In the genomic region with DNA sequence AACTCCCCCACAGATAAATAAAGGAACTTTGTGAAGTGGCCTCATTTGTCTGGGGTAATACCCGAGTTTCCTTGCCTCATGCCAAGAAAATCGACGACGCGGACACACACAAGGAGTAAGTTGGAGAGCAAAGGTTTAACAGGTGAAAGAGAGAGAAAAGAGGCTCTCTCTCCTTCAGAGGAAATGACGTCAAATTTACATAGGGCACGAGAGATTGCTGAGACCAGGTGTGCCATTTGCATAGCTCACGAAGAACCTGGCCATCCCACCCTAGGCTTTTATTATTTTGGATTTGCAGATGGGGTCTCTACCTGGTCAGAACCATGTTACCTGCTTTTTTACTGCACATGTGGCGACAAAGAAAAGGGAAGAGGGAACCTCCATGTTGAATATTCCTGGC, we compare ENCODE assay signal across 22 cellular contexts. TPM values are rescaled to one million over a fixed set of nuclear protein-coding genes. Genes with fewer than 3 reads are reported as not detected.
DNase-seq lines count a peak whose midpoint lies in the region; ATAC-seq, FAIRE-seq and TF ChIP-seq lines count a peak whose summit lies in the region.
"Had no signal": no experiment of that assay in that cellular context is flagged by ENCODE, and none has a peak within 500 bp of the region (broad histone marks: within the 10 kb centered on the region; RNA-seq: fewer than 3 reads in every experiment).

No MANE protein-coding gene starts in this region.

- H2AK5ac ChIP-seq in H1 (ENCODE audit: low read depth, low read length): no peak overlapping the region

- H3K4me2 ChIP-seq in mammary epithelial cell (ENCODE audit: insufficient read depth, low read depth, low read length) (no peak overlapping the region), H1 (ENCODE audit: insufficient read depth in 1 of 2, low read depth in 2 of 2, low read length in 2 of 2) (no peak overlapping the region)
- H3K4me2 ChIP-seq: BLaER1 had no signal

- POLR2A ChIA-PET in H1 (lab: Charles Lee; ENCODE audit: partially characterized antibody): interaction anchor here (0.8 to 2.1 kb wide), 2 partner anchors 17 to 38 kb away, joined by 3 to 4 read pairs; no protein-coding TSS in a partner anchor

- H3K4me3 ChIP-seq in mammary epithelial cell (replicated peaks in 1 of 3; ENCODE audit: insufficient read depth in 1 of 3, low read depth in 2 of 3, low read length in 3 of 3) (no peak overlapping the region), breast epithelium (no peak overlapping the region), H1 (ENCODE audit: extremely low read depth in 1 of 4, insufficient read depth in 2 of 4, low read depth in 3 of 4, low read length in 4 of 4) (no peak overlapping the region), heart left ventricle (no peak overlapping the region)
- H3K4me3 ChIP-seq: BLaER1 had no signal

- H3K4ac ChIP-seq in H1 (replicated peaks; ENCODE audit: insufficient read length, low read depth, low read length): no peak overlapping the region

- H3K27ac Mint-ChIP-seq in activated CD8-positive, alpha-beta memory T cell treated with anti-CD3 and anti-CD28 coated beads, Interleukin-2, amount 10 ng/mL, durations not matched to agents 7 days and 5 days: no peak overlapping the region
- H3K27ac Mint-ChIP-seq: CD4-positive, CD25-positive, alpha-beta regulatory T cell had no signal

- H4K8ac ChIP-seq in H1 (ENCODE audit: extremely low read depth, insufficient read depth, low read length): no peak overlapping the region

- FAIRE-seq in H1 (lab: Jason Lieb, UNC): no peak
- FAIRE-seq: A204.1, GM18507 had no signal

- in situ Hi-C loops in mammary epithelial cell (cut with MboI; ENCODE audit: low sequenced_read_pairs in 2 of 2): no loop called here

- no peaks in the 10 kb centered on the region for H3K9me3 Mint-ChIP-seq in activated CD8-positive, alpha-beta memory T cell treated with anti-CD3 and anti-CD28 coated beads, Interleukin-2, amount 10 ng/mL, durations not matched to agents 7 days and 5 days (ENCODE audit: low read depth)

- no peaks in the 10 kb centered on the region for H3K4me1 Mint-ChIP-seq in activated CD8-positive, alpha-beta memory T cell treated with anti-CD3 and anti-CD28 coated beads, Interleukin-2, amount 10 ng/mL, durations not matched to agents 7 days and 5 days
- H3K4me1 Mint-ChIP-seq: CD4-positive, CD25-positive, alpha-beta regulatory T cell had no signal

- no peak overlapping the region for H2BK15ac ChIP-seq in H1 (ENCODE audit: low read length)

- H3K36me3 Mint-ChIP-seq in activated CD8-positive, alpha-beta memory T cell treated with anti-CD3 and anti-CD28 coated beads, Interleukin-2, amount 10 ng/mL, durations not matched to agents 7 days and 5 days: no peaks in the 10 kb centered on the region
- H3K36me3 Mint-ChIP-seq: CD4-positive, CD25-positive, alpha-beta regulatory T cell had no signal

- ATAC-seq in activated CD8-positive, alpha-beta memory T cell treated with anti-CD3 and anti-CD28 coated beads, Interleukin-2, amount 10 ng/mL, durations not matched to agents 7 days and 5 days: no peak
- no peak for ATAC-seq in heart left ventricle
- no peak for ATAC-seq in SK-N-SH treated with all-trans-retinoic acid at 6 μM for 48 hours
- ATAC-seq: Panc1 had no signal

- H3K9me3 ChIP-seq in mammary epithelial cell (replicated peaks; ENCODE audit: insufficient read depth, low read length) (no peaks in the 10 kb centered on the region), breast epithelium (no peaks in the 10 kb centered on the region), H1 (ENCODE audit: insufficient read depth in 2 of 2, low read depth in 1 of 2, low read length in 1 of 2) (no peaks in the 10 kb centered on the region), heart left ventricle (no peaks in the 10 kb centered on the region)
- H3K9me3 ChIP-seq: BLaER1 had no signal

- CTCF ChIA-PET in mammary epithelial cell (lab: Charles Lee; ENCODE audit: low non-redundant PET) (no interaction called here), H1 (lab: Charles Lee; ENCODE audit: partially characterized antibody) (interaction anchor here (0.6 to 2.2 kb wide), 6 partner anchors 8 to 214 kb away, joined by 3 to 7 read pairs (median 4); no protein-coding TSS in a partner anchor)
- CTCF ChIA-PET in activated CD8-positive, alpha-beta memory T cell treated with anti-CD3 and anti-CD28 coated beads, Interleukin-2, amount 10 ng/mL, durations not matched to agents 7 days and 5 days (lab: Charles Lee): interaction anchor here (1.3 kb wide), 1 partner anchor 10 kb away, joined by 4 read pairs; no protein-coding TSS in a partner anchor

- H3K23me2 ChIP-seq in H1 (ENCODE audit: low read depth, low read length): no peaks in the 10 kb centered on the region

- no peaks in the 10 kb centered on the region for H3K79me2 ChIP-seq in mammary epithelial cell (ENCODE audit: insufficient read depth, low read length)
- no peaks in the 10 kb centered on the region for H3K79me2 ChIP-seq in H1 (ENCODE audit: control insufficient read depth in 1 of 2, insufficient read depth in 2 of 2, low read length in 2 of 2)

- TF ChIP-seq EP300 in H1 (IDR thresholded peaks at IDR 0.05; ENCODE audit: borderline replicate concordance in 1 of 2, low read depth in 2 of 2, low read length in 2 of 2): no peak

- no peak overlapping the region for H2BK120ac ChIP-seq in H1 (replicated peaks; ENCODE audit: low read depth, low read length)

- H3K4me1 ChIP-seq in mammary epithelial cell (ENCODE audit: insufficient read depth, low read length): no peaks in the 10 kb centered on the region
- no peaks in the 10 kb centered on the region for H3K4me1 ChIP-seq in breast epithelium
- peaks cover 0 to 4% (median 1%) of the 10 kb centered on the region in 4 experiments; a peak in 2 of 7 replicates for H3K4me1 ChIP-seq in H1 (replicated peaks in 1 of 4; ENCODE audit: control insufficient read depth in 3 of 4, insufficient read depth in 4 of 4, low read length in 3 of 4)
- no peaks in the 10 kb centered on the region for H3K4me1 ChIP-seq in heart left ventricle
- H3K4me1 ChIP-seq: BLaER1 had no signal

- no peaks in the 10 kb centered on the region for H3K27me3 ChIP-seq in mammary epithelial cell (ENCODE audit: insufficient read depth, low read length)
- no peaks in the 10 kb centered on the region for H3K27me3 ChIP-seq in breast epithelium
- no peaks in the 10 kb centered on the region for H3K27me3 ChIP-seq in H1 (replicated peaks in 1 of 4; ENCODE audit: control insufficient read depth in 3 of 4, extremely low read depth in 1 of 4, insufficient read depth in 3 of 4, low read length in 3 of 4)
- peaks cover 0 to 3% (median 0%) of the 10 kb centered on the region in 9 donors for H3K27me3 ChIP-seq in heart left ventricle
- H3K27me3 ChIP-seq: BLaER1 had no signal

- no peak overlapping the region for H4K91ac ChIP-seq in H1 (replicated peaks; ENCODE audit: insufficient read length, low read length)

- DNase-seq in mammary epithelial cell: no peak
- DNase-seq in breast epithelium (ENCODE audit: low spot score in 2 of 2): no peak
- DNase-seq in NCI-H774 (lab: John Stamatoyannopoulos, UW): peak; percentile 57
- DNase-seq in H1 (ENCODE audit: low read depth in 1 of 2, low spot score in 2 of 2): no peak
- no peak for DNase-seq in activated CD8-positive, alpha-beta memory T cell treated with anti-CD3 and anti-CD28 coated beads, Interleukin-2, amount 10 ng/mL, durations not matched to agents 7 days and 5 days
- DNase-seq in heart left ventricle: no peak
- DNase-seq: CD4-positive, CD25-positive, alpha-beta regulatory T cell; DMS153; HCEC 1CT; Kasumi-1; MV-4-11; NCI-H1105; NCI-H1436 treated with DMSO at 0.1 percent for 48 hours; NCI-H2029; NCI-H82; SHP77 treated with DMSO at 0.1 percent for 48 hours had no signal

- no peaks in the 10 kb centered on the region for H3K36me3 ChIP-seq in mammary epithelial cell (ENCODE audit: insufficient read depth, low read length)
- no peaks in the 10 kb centered on the region for H3K36me3 ChIP-seq in breast epithelium
- H3K36me3 ChIP-seq in H1 (ENCODE audit: control insufficient read depth in 2 of 4, insufficient read depth in 4 of 4, low read length in 3 of 4): no peaks in the 10 kb centered on the region
- no peaks in the 10 kb centered on the region for H3K36me3 ChIP-seq in heart left ventricle
- H3K36me3 ChIP-seq: BLaER1 had no signal

- no TSS peak for BruUV-seq in mammary epithelial cell (replicated peaks; lab: Mats Ljungman, UMichigan)

- dilution Hi-C loops in mammary epithelial cell (cut with HindIII; ENCODE audit: low sequenced_read_pairs): no loop called here

- no peaks in the 10 kb centered on the region for H3K79me1 ChIP-seq in H1 (ENCODE audit: low read depth, low read length)

- no peaks in the 10 kb centered on the region for H4K20me1 ChIP-seq in mammary epithelial cell (ENCODE audit: insufficient read depth, low read length)
- no peaks in the 10 kb centered on the region for H4K20me1 ChIP-seq in H1 (replicated peaks in 1 of 2; ENCODE audit: control insufficient read depth in 1 of 2, insufficient read depth in 2 of 2, low read length in 2 of 2)
- H4K20me1 ChIP-seq: BLaER1 had no signal

- no peak overlapping the region for H3K14ac ChIP-seq in H1 (ENCODE audit: insufficient read length)

- H4K5ac ChIP-seq in H1 (ENCODE audit: insufficient read length, low read depth, low read length): no peak overlapping the region

- H3K27ac ChIP-seq in mammary epithelial cell (ENCODE audit: insufficient read depth, low read depth, low read length) (no peak overlapping the region), breast epithelium (no peak overlapping the region), H1 (ENCODE audit: low read depth, low read length) (no peak overlapping the region), heart left ventricle (no peak overlapping the region)
- H3K27ac ChIP-seq: BLaER1 had no signal

- no peak for TF ChIP-seq RAD21 in H1 (IDR thresholded peaks at IDR 0.05 in 1 of 2, conservative IDR thresholded peaks at IDR 0.05 in 1 of 2; ENCODE audit: low read depth in 2 of 2, low read length in 2 of 2)

- H3K18ac ChIP-seq in H1 (ENCODE audit: extremely low read depth, low read length): no peak overlapping the region

- intact Hi-C loops in mammary epithelial cell (cut with micrococcal nuclease): no loop called here
- intact Hi-C loops in breast epithelium (cut with DNase I; ENCODE audit: low total_unique reads): no loop called here
- intact Hi-C loops in heart left ventricle (cut with DNase I): no loop called here

- no peak overlapping the region for H2BK12ac ChIP-seq in H1 (ENCODE audit: low read depth, low read length)

- 44% methylated on average over 9 of the region's 9 CpGs for WGBS in mammary epithelial cell (ENCODE audit: low coverage, missing lambda C conversion rate)
- WGBS in H1 (ENCODE audit: extremely low coverage in 1 of 2, insufficient coverage in 1 of 2, insufficient read length in 1 of 2, insufficient replicate concordance in 2 of 2, low coverage in 1 of 2, low lambda C conversion rate in 2 of 2, missing lambda C conversion rate in 1 of 2), 2 experiments: 73% methylated on average over 9 of the region's 9 CpGs; no CpG with 5 or more reads in 1 of the 2 experiments
- 64 to 72% (median 67%) methylated on average over 9 of the region's 9 CpGs for WGBS in heart left ventricle, 4 donors

- H2BK20ac ChIP-seq in H1 (ENCODE audit: low read length): no peak overlapping the region; the same call in 1 of the 2 replicates

- peak overlapping the region; percentile 20 for H2AFZ ChIP-seq in mammary epithelial cell (ENCODE audit: low read depth, low read length)
- peak overlapping the region; percentile 75 for H2AFZ ChIP-seq in H1 (ENCODE audit: low read length)

- H2BK5ac ChIP-seq in H1 (ENCODE audit: low read depth, low read length): no peak overlapping the region

- peaks cover 15% of the 10 kb centered on the region for H3K27me3 Mint-ChIP-seq in activated CD8-positive, alpha-beta memory T cell treated with anti-CD3 and anti-CD28 coated beads, Interleukin-2, amount 10 ng/mL, durations not matched to agents 7 days and 5 days

- TF ChIP-seq POLR2A in breast epithelium (IDR thresholded peaks at IDR 0.05) (no peak), H1 (IDR thresholded peaks at IDR 0.05; ENCODE audit: control extremely low read depth in 1 of 2, low read depth in 2 of 2, low read length in 2 of 2) (no peak), heart left ventricle (IDR thresholded peaks at IDR 0.05) (no peak)

- H3K56ac ChIP-seq in H1 (replicated peaks; ENCODE audit: insufficient read length, low read depth, low read length): no peak overlapping the region

- H3K9ac ChIP-seq in mammary epithelial cell (ENCODE audit: insufficient read depth, low read length) (no peak overlapping the region), H1 (replicated peaks in 1 of 4; ENCODE audit: extremely low read depth in 1 of 4, low read depth in 3 of 4, low read length in 3 of 4) (no peak overlapping the region)
- H3K9ac ChIP-seq: BLaER1 had no signal

- no peak overlapping the region for H3K4me3 Mint-ChIP-seq in activated CD8-positive, alpha-beta memory T cell treated with anti-CD3 and anti-CD28 coated beads, Interleukin-2, amount 10 ng/mL, durations not matched to agents 7 days and 5 days
- H3K4me3 Mint-ChIP-seq: CD4-positive, CD25-positive, alpha-beta regulatory T cell had no signal

- no peak overlapping the region for H3K23ac ChIP-seq in H1 (ENCODE audit: insufficient read length)

- no peak for TF ChIP-seq CTCF in mammary epithelial cell (conservative IDR thresholded peaks at IDR 0.05 in 1 of 2, IDR thresholded peaks at IDR 0.05 in 1 of 2; ENCODE audit: extremely low read depth in 1 of 2, insufficient read depth in 1 of 2, low read depth in 1 of 2, low read length in 2 of 2)
- TF ChIP-seq CTCF in breast epithelium (IDR thresholded peaks at IDR 0.05): no peak
- no peak for TF ChIP-seq CTCF in H1 (IDR thresholded peaks at IDR 0.05; ENCODE audit: control extremely low read depth in 1 of 3, insufficient read depth in 1 of 3, low read depth in 1 of 3, low read length in 3 of 3)
- no peak for TF ChIP-seq CTCF in heart left ventricle (IDR thresholded peaks at IDR 0.05)

RNA-seq across cellular contexts. Expression of a gene that starts 49.3 kb away (rescaled TPM):
- total RNA-seq in mammary epithelial cell (100 to 1,000 TPM in 1 of 2 donors, 10 to 100 TPM in 1; 67.7 to 195 TPM), breast epithelium (10 to 100 TPM in 2 of 3 donors, 1 to 10 TPM in 1; 4.9 to 27.5 (median 23.8) TPM), heart left ventricle (10 to 100 TPM; 11.2 to 21.8 (median 16.8) TPM)
- polyA plus RNA-seq in mammary epithelial cell (6.1 TPM), H1 (2011; rRNA removed) (7.4 and 13.5 TPM in 2 replicates), heart left ventricle (10 to 100 TPM in 1 of 2 donors, 1 to 10 TPM in 1; 5.9 to 18.5 TPM)
- polyA minus RNA-seq in mammary epithelial cell: 285 TPM
- 114 and 121 TPM in 2 replicates for total RNA-seq in H1 (2021; fragmentation: NEBNext Ultra II Directional; extraction: Animal tissue kit (Norgen Biotek cat#: 25700))
- 9.6 TPM for polyA plus RNA-seq in H1 (2011; cell fraction: cytosol; rRNA removed)
- polyA plus RNA-seq in H1 (2011; cell fraction: nucleus; rRNA removed): 37.7 TPM
- 78.1 to 106 TPM (median 85.3 TPM) in 4 replicates for polyA plus RNA-seq in H1 (2012, experiment 1 of 2)
- 10.3 TPM for polyA plus RNA-seq in H1 (2012, experiment 2 of 2)
- 129 TPM for polyA plus RNA-seq in H1 (2013, experiment 1 of 2)
- polyA plus RNA-seq in H1 (2013, experiment 2 of 2): 120 TPM
- polyA minus RNA-seq in H1 (2011; rRNA and poly(A)+ RNA removed): 18.3 and 22.2 TPM in 2 replicates
- polyA minus RNA-seq in H1 (2011; cell fraction: cytosol; rRNA and poly(A)+ RNA removed): 24.1 TPM
- 42.0 TPM for polyA minus RNA-seq in H1 (2011; cell fraction: nucleus; rRNA and poly(A)+ RNA removed)
- under 1 TPM in 1 of 2 experiments, not detected in 1; 0.09 TPM for total RNA-seq in activated CD8-positive, alpha-beta memory T cell treated with anti-CD3 and anti-CD28 coated beads, Interleukin-2, amount 10 ng/mL, durations not matched to agents 7 days and 5 days
- total RNA-seq: OCI-LY7 had no signal
- polyA plus RNA-seq: CD4-positive, CD25-positive, alpha-beta regulatory T cell had no signal

Comparison
In these comparisons a context has a peak if more than half of its experiments do, and no peak if none do; other contexts are left out.
1. RNA of a gene that starts 49.3 kb away (total RNA-seq): 67.7 to 195 TPM in mammary epithelial cell, 114 to 121 TPM in H1, 4.9 to 27.5 TPM in breast epithelium and 11.2 to 21.8 TPM in heart left ventricle; 0.09 TPM in activated CD8-positive, alpha-beta memory T cell treated with anti-CD3 and anti-CD28 coated beads, Interleukin-2, amount 10 ng/mL, durations not matched to agents 7 days and 5 days; every median in the first group is over 4 times any median in the second.